ENCODE assay signal across 22 cellular contexts in genomic region chr6:137860394-137861005, GRCh38. TPM values are rescaled to one million over a fixed set of nuclear protein-coding genes. Genes with fewer than 3 reads are reported as not detected.
DNase-seq lines count a peak whose midpoint lies in the region; ATAC-seq, FAIRE-seq and TF ChIP-seq lines count a peak whose summit lies in the region.
"Had no signal": no experiment of that assay in that cellular context is flagged by ENCODE, and none has a peak within 500 bp of the region (broad histone marks: within the 10 kb centered on the region; RNA-seq: fewer than 3 reads in every experiment).

No MANE protein-coding gene starts in this region.

- H3K79me2 ChIP-seq in astrocyte (ENCODE audit: insufficient read depth, low read length) (no peaks in the 10 kb centered on the region), neural progenitor cell (ENCODE audit: low read depth) (no peaks in the 10 kb centered on the region)

- TF ChIP-seq CTCF in IMR-90 (conservative IDR thresholded peaks at IDR 0.05; ENCODE audit: low read depth, low read length), result no peak
- no peak for TF ChIP-seq CTCF in astrocyte (IDR thresholded peaks at IDR 0.05; ENCODE audit: insufficient read depth, low read depth, low read length)
- no peak for TF ChIP-seq CTCF in neural progenitor cell (IDR thresholded peaks at IDR 0.05)

- WGBS in IMR-90 (ENCODE audit: extremely low coverage in 2 of 2, insufficient read length in 1 of 2), 2 experiments, result no CpG with 5 or more reads among the region's 3 CpGs

- H3K18ac ChIP-seq in IMR-90 (ENCODE audit: low read depth, low read length), result 0 out of 2 replicates have a peak overlapping the region, but pooled peaks have one; percentile 16

- no peak for ATAC-seq in IMR-90 (ENCODE audit: low read depth)
- no peak for ATAC-seq in HG02588 (IDR thresholded peaks at IDR 0.05; ENCODE audit: unreplicated experiment)
- ATAC-seq: GM12878, PC-3 had no signal

- H3K27ac ChIP-seq in IMR-90 (ENCODE audit: insufficient read depth, low read length) (no peak overlapping the region), astrocyte (ENCODE audit: low read depth, low read length) (no peak overlapping the region), neural progenitor cell (no peak overlapping the region)
- H3K27ac ChIP-seq: SK-N-MC had no signal

- H3K27me3 ChIP-seq in IMR-90 (ENCODE audit: control insufficient read depth, insufficient read depth, low read length) (no peaks in the 10 kb centered on the region), astrocyte (ENCODE audit: insufficient read depth, low read length) (no peaks in the 10 kb centered on the region), neural progenitor cell (no peaks in the 10 kb centered on the region)
- H3K27me3 ChIP-seq: MG63 had no signal

- no peak overlapping the region for H2BK20ac ChIP-seq in IMR-90 (ENCODE audit: low read depth, low read length)

- no peaks in the 10 kb centered on the region for H3K27me3 Mint-ChIP-seq in astrocyte (ENCODE audit: low read depth, unreplicated experiment)
- H3K27me3 Mint-ChIP-seq in neural progenitor cell (ENCODE audit: insufficient read depth, low read depth), result no peaks in the 10 kb centered on the region
- H3K27me3 Mint-ChIP-seq: CD4-positive, alpha-beta T cell had no signal

- H2AK5ac ChIP-seq in IMR-90 (ENCODE audit: low read depth, low read length), result peak overlapping the region; percentile 9; the same call in 1 of the 2 replicates

- H4K5ac ChIP-seq in IMR-90 (ENCODE audit: low read depth, low read length), result no peak overlapping the region

- H3K4me1 Mint-ChIP-seq in astrocyte (ENCODE audit: low read depth, unreplicated experiment), result peaks cover 3% of the 10 kb centered on the region
- peaks cover 28% of the 10 kb centered on the region for H3K4me1 Mint-ChIP-seq in neural progenitor cell

- POLR2A ChIA-PET in IMR-90 (lab: Charles Lee; ENCODE audit: unreplicated experiment), result no interaction called here

- intact Hi-C loops in IMR-90 (cut with micrococcal nuclease), result no loop called here

- BruUV-seq in IMR-90 (replicated peaks; lab: Mats Ljungman, UMichigan), result no TSS peak

- H3K79me1 ChIP-seq in IMR-90 (ENCODE audit: low read depth in 1 of 2, low read length in 2 of 2), result no peaks in the 10 kb centered on the region

- H3F3A ChIP-seq in neural progenitor cell (ENCODE audit: low read depth), result peaks cover 6% of the 10 kb centered on the region

- H3K9me3 ChIP-seq in IMR-90 (ENCODE audit: control insufficient read depth, insufficient read depth, low read length), result no peaks in the 10 kb centered on the region
- no peaks in the 10 kb centered on the region for H3K9me3 ChIP-seq in astrocyte (ENCODE audit: insufficient read depth, low read depth, low read length)
- H3K9me3 ChIP-seq in neural progenitor cell (ENCODE audit: low read depth), result no peaks in the 10 kb centered on the region
- H3K9me3 ChIP-seq: HAP-1, MG63 had no signal

- H3K4ac ChIP-seq in IMR-90 (ENCODE audit: low read depth, low read length), result no peak overlapping the region

- H2AFZ ChIP-seq in IMR-90 (replicated peaks; ENCODE audit: low read length, poor library complexity) (no peak overlapping the region), astrocyte (ENCODE audit: low read depth, low read length) (no peak overlapping the region), neural progenitor cell (replicated peaks) (peak overlapping the region; percentile 27)

- no peak overlapping the region for H3K56ac ChIP-seq in IMR-90 (ENCODE audit: extremely low read depth, insufficient read depth, low read length)

- FAIRE-seq in GM12891 (lab: Jason Lieb, UNC) (peak; percentile 38), astrocyte (lab: Jason Lieb, UNC) (no peak)
- FAIRE-seq: GM12878 had no signal

- CTCF ChIA-PET in IMR-90 (lab: Yijun Ruan, JAX), result no interaction called here

- TF ChIP-seq POLR2A in GM12891 (IDR thresholded peaks at IDR 0.05; ENCODE audit: low read depth, low read length) (no peak), IMR-90 (IDR thresholded peaks at IDR 0.05; ENCODE audit: low read depth, low read length) (no peak)

- H3K36me3 ChIP-seq in IMR-90 (ENCODE audit: control insufficient read depth, insufficient read depth, low read length) (no peaks in the 10 kb centered on the region), astrocyte (ENCODE audit: insufficient read depth, low read length) (no peaks in the 10 kb centered on the region), neural progenitor cell (no peaks in the 10 kb centered on the region)
- H3K36me3 ChIP-seq: HAP-1, MG63 had no signal

- no peak overlapping the region for H2AK9ac ChIP-seq in IMR-90 (replicated peaks; ENCODE audit: low read depth, low read length, poor library complexity)

- H3K9me1 ChIP-seq in IMR-90 (ENCODE audit: insufficient read depth, low read length), result no peaks in the 10 kb centered on the region

- no peak overlapping the region; a peak in 1 of 4 replicates for H4K8ac ChIP-seq in IMR-90 (ENCODE audit: low read depth in 2 of 2, low read length in 2 of 2)

- no peak for TF ChIP-seq RAD21 in IMR-90 (IDR thresholded peaks at IDR 0.05; ENCODE audit: low read length)

- dilution Hi-C loops in IMR-90 (cut with HindIII; ENCODE audit: low sequenced_read_pairs, unreplicated experiment), result no loop called here

- no peak overlapping the region for H2BK15ac ChIP-seq in IMR-90 (ENCODE audit: low read depth, low read length)

- H3K9me3 Mint-ChIP-seq in astrocyte (ENCODE audit: unreplicated experiment) (peaks cover 3% of the 10 kb centered on the region), neural progenitor cell (peaks cover 2% of the 10 kb centered on the region)

- no peak overlapping the region for H3K4me3 ChIP-seq in IMR-90 (ENCODE audit: insufficient read depth, low read depth, low read length)
- H3K4me3 ChIP-seq in astrocyte (ENCODE audit: insufficient read depth, low read depth, low read length), result no peak overlapping the region
- H3K4me3 ChIP-seq in neural progenitor cell, result no peak overlapping the region
- H3K4me3 ChIP-seq: GM12878, HAP-1, MG63, SK-N-MC had no signal

- no peak overlapping the region; the same call in 1 of the 2 replicates for H3K23ac ChIP-seq in IMR-90 (ENCODE audit: low read depth, low read length)

- in situ Hi-C loops in IMR-90 (cut with MboI; ENCODE audit: low sequenced_read_pairs), result loop anchor here (10.0 kb wide), 1 partner anchor 244 kb away; the partner anchor contains the start of gene PERP

- H3K27ac Mint-ChIP-seq in astrocyte (ENCODE audit: unreplicated experiment) (peak overlapping the region; percentile 27), neural progenitor cell (no peak overlapping the region)

- DNase-seq in GM12891 (ENCODE audit: insufficient read length, low spot score), result no peak
- no peak for DNase-seq in IMR-90
- no peak for DNase-seq in astrocyte (ENCODE audit: low read depth)
- no peak for DNase-seq in neural progenitor cell (ENCODE audit: low spot score)
- no peak for DNase-seq in NCI-H187 (lab: John Stamatoyannopoulos, UW)
- DNase-seq in 8988T, result no peak
- DNase-seq: CD4-positive, alpha-beta T cell; DND-41; Kasumi-1; MG63; NCI-H1417; NCI-H1694 treated with DMSO at 0.1 percent for 48 hours; NCI-H2107; NCI-H446 treated with DMSO at 0.1 percent for 48 hours; NCI-H526 treated with DMSO at 0.1 percent for 48 hours; PC-3; SHP77; SW 1271 had no signal

- H4K91ac ChIP-seq in IMR-90 (ENCODE audit: insufficient read depth, low read depth, low read length), result no peak overlapping the region

- H3K36me3 Mint-ChIP-seq in astrocyte (ENCODE audit: low read depth, unreplicated experiment) (no peaks in the 10 kb centered on the region), neural progenitor cell (no peaks in the 10 kb centered on the region)

- no peak overlapping the region for H3K9ac ChIP-seq in IMR-90 (ENCODE audit: low read depth, low read length)
- no peak overlapping the region for H3K9ac ChIP-seq in astrocyte (ENCODE audit: low read length)
- H3K9ac ChIP-seq in neural progenitor cell, result no peak overlapping the region

- H3K4me3 Mint-ChIP-seq in astrocyte (ENCODE audit: unreplicated experiment) (no peak overlapping the region), neural progenitor cell (no peak overlapping the region)
- H3K4me3 Mint-ChIP-seq: CD4-positive, alpha-beta T cell had no signal

- H4K20me1 ChIP-seq in IMR-90 (ENCODE audit: insufficient read depth, low read length), result no peaks in the 10 kb centered on the region
- H4K20me1 ChIP-seq in astrocyte (ENCODE audit: insufficient read depth, low read length), result no peaks in the 10 kb centered on the region
- H4K20me1 ChIP-seq in neural progenitor cell (ENCODE audit: low read depth), result no peaks in the 10 kb centered on the region

- no peak overlapping the region for H3K14ac ChIP-seq in IMR-90 (replicated peaks; ENCODE audit: low read depth, low read length)

- H2BK5ac ChIP-seq in IMR-90 (ENCODE audit: low read depth, low read length, poor library complexity, severe bottlenecking), result no peak overlapping the region

- no peak overlapping the region for H2BK120ac ChIP-seq in IMR-90 (ENCODE audit: low read depth, low read length)

- H3K4me1 ChIP-seq in IMR-90 (ENCODE audit: control insufficient read depth, insufficient read depth, low read length) (no peaks in the 10 kb centered on the region), astrocyte (ENCODE audit: insufficient read depth, low read length) (no peaks in the 10 kb centered on the region), neural progenitor cell (peaks cover 10% of the 10 kb centered on the region)

- no peak overlapping the region for H3K4me2 ChIP-seq in IMR-90 (ENCODE audit: low read depth, low read length)
- no peak overlapping the region for H3K4me2 ChIP-seq in astrocyte (ENCODE audit: low read length)
- H3K4me2 ChIP-seq in neural progenitor cell, result no peak overlapping the region

TF ChIP-seq in GM12891, 5 proteins besides CTCF, POLR2A, EP300 and RAD21:
- no peak for TF ChIP-seq POLR2AphosphoS5 (IDR thresholded peaks at IDR 0.05; ENCODE audit: low read depth, low read length)
- no peak for TF ChIP-seq TAF1 (IDR thresholded peaks at IDR 0.05; ENCODE audit: low read depth, low read length)
- TF ChIP-seq SPI1 (IDR thresholded peaks at IDR 0.05; ENCODE audit: low read depth, low read length), result no peak
- no peak for TF ChIP-seq POU2F2 (IDR thresholded peaks at IDR 0.05; ENCODE audit: low read depth, low read length)
- TF ChIP-seq PAX5 (IDR thresholded peaks at IDR 0.05; ENCODE audit: insufficient read depth, low read length, severe bottlenecking), result no peak

TF ChIP-seq in IMR-90, 13 proteins besides CTCF, POLR2A, EP300 and RAD21 (continues in another document):
- TF ChIP-seq MAZ (IDR thresholded peaks at IDR 0.05; ENCODE audit: borderline replicate concordance, low read depth, low read length), result no peak
- TF ChIP-seq BHLHE40 (IDR thresholded peaks at IDR 0.05; ENCODE audit: low read depth, low read length), result no peak
- TF ChIP-seq MAFK (IDR thresholded peaks at IDR 0.05; ENCODE audit: low read depth, low read length), result no peak

RNA-seq across cellular contexts. Expression of gene TNFAIP3, which starts 6.6 kb away (rescaled TPM):
- 120 TPM for polyA plus RNA-seq in GM12891 (2012; ENCODE audit: low read depth, missing spikeins)
- 4.4 and 5.0 TPM in 2 replicates for total RNA-seq in IMR-90 (2012; rRNA removed)
- polyA plus RNA-seq in IMR-90 (2012; rRNA removed), result 12.6 and 14.2 TPM in 2 replicates
- polyA plus RNA-seq in IMR-90 (2012; cell fraction: cytosol; rRNA removed), result 3.5 and 6.8 TPM in 2 replicates
- polyA plus RNA-seq in IMR-90 (2012; cell fraction: nucleus; rRNA removed; ENCODE audit: low replicate concordance), result 29.5 and 108 TPM in 2 replicates
- total RNA-seq in astrocyte, result 16.2 and 16.8 TPM in 2 replicates
- total RNA-seq in neural progenitor cell (ENCODE audit: low replicate concordance), result 1.8 and 5.3 TPM in 2 replicates
